ENCODE assay signal across 8 cellular contexts in genomic region chr19:2042485-2043268, GRCh38. TPM values are rescaled to one million over a fixed set of nuclear protein-coding genes. Genes with fewer than 3 reads are reported as not detected.
DNase-seq lines count a peak whose midpoint lies in the region; ATAC-seq, FAIRE-seq and TF ChIP-seq lines count a peak whose summit lies in the region.

No MANE protein-coding gene starts in this region.

- peak overlapping the region; percentile 45 for H3K9ac ChIP-seq in skeletal muscle satellite cell (ENCODE audit: low read depth, low read length)

- no peaks in the 10 kb centered on the region for H3K9me3 ChIP-seq in skeletal muscle satellite cell (replicated peaks; ENCODE audit: low read length)

- H3K27me3 ChIP-seq in skeletal muscle satellite cell (ENCODE audit: control insufficient read depth, insufficient read depth, low read length) = no peaks in the 10 kb centered on the region

- no peak for FAIRE-seq in HTR-8/SVneo (lab: Jason Lieb, UNC)

- H3K36me3 ChIP-seq in skeletal muscle satellite cell (ENCODE audit: insufficient read depth, low read length) = peaks cover 77% of the 10 kb centered on the region

- no peak for DNase-seq in RWPE1 (ENCODE audit: low spot score)
- no peak for DNase-seq in fibroblast of mammary gland (ENCODE audit: low read depth)
- DNase-seq in NCI-H82 (lab: John Stamatoyannopoulos, UW) = no peak
- no peak for DNase-seq in HTR-8/SVneo (ENCODE audit: insufficient read length, low spot score)

- peak overlapping the region; percentile 45 for H3K4me2 ChIP-seq in skeletal muscle satellite cell (ENCODE audit: low read length)

- H3K4me1 ChIP-seq in skeletal muscle satellite cell (ENCODE audit: control insufficient read depth, insufficient read depth, low read length) = peaks cover 26% of the 10 kb centered on the region

- POLR2A ChIA-PET in RWPE1 (lab: Yijun Ruan, JAX; ENCODE audit: low non-redundant PET) = no interaction called here

- H3K4me3 ChIP-seq in fibroblast of mammary gland (ENCODE audit: control insufficient read depth, low read depth, low read length) (peak overlapping the region; percentile 3), skeletal muscle satellite cell (ENCODE audit: low read length) (no peak overlapping the region)

- peak overlapping the region; percentile 100 for H3K27ac ChIP-seq in RWPE1

- ATAC-seq in GM21447 (IDR thresholded peaks at IDR 0.05; ENCODE audit: unreplicated experiment) (peak; percentile 2), GM18868 (IDR thresholded peaks at IDR 0.05; ENCODE audit: unreplicated experiment) (no peak), HG03432 (IDR thresholded peaks at IDR 0.05; ENCODE audit: unreplicated experiment) (no peak)

- TF ChIP-seq CTCF in RWPE1 (conservative IDR thresholded peaks at IDR 0.05; ENCODE audit: low read depth) (no peak), fibroblast of mammary gland (conservative IDR thresholded peaks at IDR 0.05; ENCODE audit: control insufficient read depth, insufficient read depth, low read depth, low read length) (no peak)

- CTCF ChIA-PET in RWPE1 (lab: Yijun Ruan, JAX) = interaction anchor here (0.7 to 1.4 kb wide), 3 partner anchors 23 to 27 kb away, joined by 4 to 6 read pairs (median 5); no protein-coding TSS in a partner anchor

RNA-seq across cellular contexts. Expression of gene MKNK2, which starts 8.4 kb away (rescaled TPM):
- 58.8 and 84.7 TPM in 2 replicates for total RNA-seq in skeletal muscle satellite cell (2012; rRNA removed)

RNA-seq across cellular contexts. Expression of gene BTBD2, which starts 27.2 kb away (rescaled TPM):
- 58.6 and 59.8 TPM in 2 replicates for total RNA-seq in skeletal muscle satellite cell (2012; rRNA removed)

RNA-seq across cellular contexts. Expression of gene MOB3A, which starts 53.4 kb away (rescaled TPM):
- 56.0 and 59.8 TPM in 2 replicates for total RNA-seq in skeletal muscle satellite cell (2012; rRNA removed)

RNA-seq across cellular contexts. Expression of gene IZUMO4, which starts 54.0 kb away (rescaled TPM):
- 2.3 and 3.3 TPM in 2 replicates for total RNA-seq in skeletal muscle satellite cell (2012; rRNA removed)
